Comparison of ENCODE assay signal across 1 cellular context in genomic region chr12:128905003-128905544, GRCh38.
TF ChIP-seq lines count a peak whose summit lies in the region.

No MANE protein-coding gene starts in this region.

TF ChIP-seq in HepG2, 621 proteins besides CTCF, POLR2A, EP300 and RAD21 (continued from another document):
- TF ChIP-seq BCL3 (CRISPR knock-in tag; IDR thresholded peaks at IDR 0.05) (peak; percentile 45; the same call in 1 of the 2 replicates), ZHX2 (IDR thresholded peaks at IDR 0.05; ENCODE audit: low read depth) (peak; percentile 92), ZHX2 (CRISPR knock-in tag; IDR thresholded peaks at IDR 0.05; ENCODE audit: borderline replicate concordance) (no peak), CREB1 (IDR thresholded peaks at IDR 0.05) (peak; percentile 87), CREB1 (CRISPR knock-in tag; IDR thresholded peaks at IDR 0.05) (peak; percentile 93), NFYC (CRISPR knock-in tag; IDR thresholded peaks at IDR 0.05) (no peak), ZFP37 (CRISPR knock-in tag; IDR thresholded peaks at IDR 0.05; ENCODE audit: borderline replicate concordance) (peak; percentile 69; the same call in 1 of the 2 replicates), TFDP2 (CRISPR knock-in tag; IDR thresholded peaks at IDR 0.05) (peak; percentile 81), ZNF460 (CRISPR knock-in tag; IDR thresholded peaks at IDR 0.05; ENCODE audit: borderline replicate concordance) (peak; percentile 75; the same call in 1 of the 2 replicates), SOX5 (CRISPR knock-in tag; IDR thresholded peaks at IDR 0.05; ENCODE audit: borderline replicate concordance) (peak; percentile 79), GATA4 (IDR thresholded peaks at IDR 0.05; ENCODE audit: borderline replicate concordance, low read depth) (peak; percentile 41; the same call in 1 of the 2 replicates), ZNF543 (CRISPR knock-in tag; IDR thresholded peaks at IDR 0.05) (peak; percentile 44; the same call in 1 of the 2 replicates), ZNF629 (CRISPR knock-in tag; conservative IDR thresholded peaks at IDR 0.05) (no peak), ATF7 (IDR thresholded peaks at IDR 0.05) (peak; percentile 80), ATF7 (CRISPR knock-in tag; IDR thresholded peaks at IDR 0.05) (peak; percentile 75), NONO (IDR thresholded peaks at IDR 0.05) (no peak), NONO (CRISPR knock-in tag; conservative IDR thresholded peaks at IDR 0.05) (peak; percentile 67), ZNF17 (CRISPR knock-in tag; IDR thresholded peaks at IDR 0.05) (no peak)
TF ChIP-seq in HepG2: peak in this region for 228.
